ENCODE assay signal across 23 cellular contexts in genomic region chr14:72590577-72590976, GRCh38.
DNase-seq lines count a peak whose midpoint lies in the region; ATAC-seq, FAIRE-seq and TF ChIP-seq lines count a peak whose summit lies in the region.
"Had no signal": no experiment of that assay in that cellular context is flagged by ENCODE, and none has a peak within 500 bp of the region (broad histone marks: within the 10 kb centered on the region; RNA-seq: fewer than 3 reads in every experiment).

No MANE protein-coding gene starts in this region.

- POLR2A ChIA-PET in activated CD8-positive, alpha-beta T cell treated with anti-CD3 and anti-CD28 coated beads for 36 hours (lab: Charles Lee), result no interaction called here

- CTCF ChIA-PET in activated CD8-positive, alpha-beta T cell treated with anti-CD3 and anti-CD28 coated beads for 36 hours (lab: Charles Lee), result no interaction called here

- peak; percentile 77 for DNase-seq in activated CD4-positive, alpha-beta T cell treated with anti-CD3 and anti-CD28 coated beads, Interleukin-2, amount 10 ng/mL, durations not matched to agents 24 days and 14 days
- DNase-seq in activated CD4-positive, alpha-beta T cell treated with anti-CD3 and anti-CD28 coated beads for 1 hour, result no peak
- peak; percentile 88 for DNase-seq in Jurkat, Clone E6-1 (ENCODE audit: low read depth, low spot score)
- peak; percentile 39 for DNase-seq in activated CD8-positive, alpha-beta T cell treated with anti-CD3 and anti-CD28 coated beads for 36 hours
- no peak for DNase-seq in natural killer cell
- DNase-seq in H54 (ENCODE audit: insufficient read length, low spot score), result no peak
- DNase-seq in HuH-7 (ENCODE audit: low spot score), result no peak
- DNase-seq in GM20000 (ENCODE audit: low spot score), result no peak
- DNase-seq: C1 segment of cervical spinal cord; DMS53; midbrain; NCI-H2029; NCI-H446 treated with DMSO at 0.1 percent for 48 hours; SHP77; stimulated activated naive CD4-positive, alpha-beta T cell treated with Interleukin-2 at 50 U/mL for 16 hours had no signal

- H3K27me3 Mint-ChIP-seq in activated CD4-positive, alpha-beta T cell treated with anti-CD3 and anti-CD28 coated beads, Interleukin-2, amount 10 ng/mL, durations not matched to agents 24 days and 14 days, result peaks cover 18% of the 10 kb centered on the region
- peaks cover 26% of the 10 kb centered on the region for H3K27me3 Mint-ChIP-seq in activated CD8-positive, alpha-beta T cell treated with anti-CD3 and anti-CD28 coated beads for 36 hours
- H3K27me3 Mint-ChIP-seq in natural killer cell (ENCODE audit: low read depth in 2 of 2), result peaks cover 77 to 82% of the 10 kb centered on the region in 2 donors

- no peak for TF ChIP-seq POLR2A in H54 (IDR thresholded peaks at IDR 0.05; ENCODE audit: low read depth, low read length)

- peak; percentile 28 for ATAC-seq in activated CD8-positive, alpha-beta T cell treated with anti-CD3 and anti-CD28 coated beads for 36 hours
- ATAC-seq in natural killer cell, result peak; percentile 27 to 56 (median 28)
- ATAC-seq: activated CD4-positive, CD25-positive, alpha-beta regulatory T cell treated with anti-CD3 and anti-CD28 coated beads, Interleukin-2, amount 50 U/mL, for 24 hours; GM23338; left lobe of liver had no signal

- H3K9me3 Mint-ChIP-seq in activated CD4-positive, alpha-beta T cell treated with anti-CD3 and anti-CD28 coated beads, Interleukin-2, amount 10 ng/mL, durations not matched to agents 24 days and 14 days, result peaks cover 18% of the 10 kb centered on the region
- peaks cover 8% of the 10 kb centered on the region for H3K9me3 Mint-ChIP-seq in activated CD8-positive, alpha-beta T cell treated with anti-CD3 and anti-CD28 coated beads for 36 hours
- no peaks in the 10 kb centered on the region for H3K9me3 Mint-ChIP-seq in natural killer cell

- TF ChIP-seq CTCF in activated CD8-positive, alpha-beta T cell treated with anti-CD3 and anti-CD28 coated beads for 36 hours (IDR thresholded peaks at IDR 0.05), result no peak
- TF ChIP-seq CTCF in natural killer cell (IDR thresholded peaks at IDR 0.05) (no peak), GM20000 (IDR thresholded peaks at IDR 0.05; ENCODE audit: extremely low read depth, missing control alignments) (no peak)

- peaks cover 40% of the 10 kb centered on the region for H3K4me1 Mint-ChIP-seq in activated CD4-positive, alpha-beta T cell treated with anti-CD3 and anti-CD28 coated beads, Interleukin-2, amount 10 ng/mL, durations not matched to agents 24 days and 14 days
- H3K4me1 Mint-ChIP-seq in activated CD8-positive, alpha-beta T cell treated with anti-CD3 and anti-CD28 coated beads for 36 hours (ENCODE audit: low read depth), result peaks cover 41% of the 10 kb centered on the region
- H3K4me1 Mint-ChIP-seq in natural killer cell, result peaks cover 47 to 50% of the 10 kb centered on the region in 2 donors
- H3K4me1 Mint-ChIP-seq: GM23338 had no signal

- no peak overlapping the region for H3K4me3 ChIP-seq in Jurkat, Clone E6-1 (ENCODE audit: low read length)
- H3K4me3 ChIP-seq: cardiac muscle cell, esophagus muscularis mucosa, GM23338 had no signal

- intact Hi-C loops in activated CD4-positive, alpha-beta T cell treated with anti-CD3 and anti-CD28 coated beads, Interleukin-2, amount 10 ng/mL, durations not matched to agents 24 days and 14 days (cut with micrococcal nuclease), result loop anchor here (5.0 kb wide), 1 partner anchor 302 kb away; the partner anchor contains the start of gene DPF3
- intact Hi-C loops in activated CD8-positive, alpha-beta T cell treated with anti-CD3 and anti-CD28 coated beads for 36 hours (cut with micrococcal nuclease), result loop anchor here (5.0 kb wide), 1 partner anchor 73 kb away; no protein-coding TSS in a partner anchor
- intact Hi-C loops in natural killer cell (cut with micrococcal nuclease), result loop anchor here (5.0 kb wide), 2 partner anchors 138 to 302 kb away; partner anchors contain the start of gene DPF3

- FAIRE-seq in H54 (lab: Jason Lieb, UNC), result no peak
- FAIRE-seq: A204.1, HTR-8/SVneo had no signal

- no peak overlapping the region for H3K27ac Mint-ChIP-seq in activated CD4-positive, alpha-beta T cell treated with anti-CD3 and anti-CD28 coated beads, Interleukin-2, amount 10 ng/mL, durations not matched to agents 24 days and 14 days
- peak overlapping the region; percentile 22 for H3K27ac Mint-ChIP-seq in activated CD8-positive, alpha-beta T cell treated with anti-CD3 and anti-CD28 coated beads for 36 hours
- H3K27ac Mint-ChIP-seq in natural killer cell, result peak overlapping the region in 1 of 2 donors; percentile 21
- H3K27ac Mint-ChIP-seq: GM23338, type B pancreatic cell had no signal

- peak overlapping the region; percentile 26 for H3K4me3 Mint-ChIP-seq in activated CD4-positive, alpha-beta T cell treated with anti-CD3 and anti-CD28 coated beads, Interleukin-2, amount 10 ng/mL, durations not matched to agents 24 days and 14 days
- no peak overlapping the region for H3K4me3 Mint-ChIP-seq in activated CD8-positive, alpha-beta T cell treated with anti-CD3 and anti-CD28 coated beads for 36 hours
- H3K4me3 Mint-ChIP-seq in natural killer cell, result peak overlapping the region; percentile 51
- H3K4me3 Mint-ChIP-seq: GM23338, type B pancreatic cell had no signal

- H3K36me3 Mint-ChIP-seq in activated CD4-positive, alpha-beta T cell treated with anti-CD3 and anti-CD28 coated beads, Interleukin-2, amount 10 ng/mL, durations not matched to agents 24 days and 14 days (ENCODE audit: low read depth), result peaks cover 20% of the 10 kb centered on the region
- H3K36me3 Mint-ChIP-seq in activated CD8-positive, alpha-beta T cell treated with anti-CD3 and anti-CD28 coated beads for 36 hours (ENCODE audit: low read depth), result no peaks in the 10 kb centered on the region
- H3K36me3 Mint-ChIP-seq in natural killer cell, result peaks cover 9% of the 10 kb centered on the region
- H3K36me3 Mint-ChIP-seq: type B pancreatic cell had no signal

Comparison
In these comparisons a context has a peak if more than half of its experiments do, and no peak if none do; other contexts are left out.
1. DNase-seq: peak in activated CD4-positive, alpha-beta T cell treated with anti-CD3 and anti-CD28 coated beads, Interleukin-2, amount 10 ng/mL, durations not matched to agents 24 days and 14 days (single experiment), Jurkat, Clone E6-1 (single experiment) and activated CD8-positive, alpha-beta T cell treated with anti-CD3 and anti-CD28 coated beads for 36 hours (single experiment); none in activated CD4-positive, alpha-beta T cell treated with anti-CD3 and anti-CD28 coated beads for 1 hour (single experiment), natural killer cell (single experiment), H54 (single experiment), HuH-7 (single experiment) and GM20000 (single experiment).